In the genomic region with DNA sequence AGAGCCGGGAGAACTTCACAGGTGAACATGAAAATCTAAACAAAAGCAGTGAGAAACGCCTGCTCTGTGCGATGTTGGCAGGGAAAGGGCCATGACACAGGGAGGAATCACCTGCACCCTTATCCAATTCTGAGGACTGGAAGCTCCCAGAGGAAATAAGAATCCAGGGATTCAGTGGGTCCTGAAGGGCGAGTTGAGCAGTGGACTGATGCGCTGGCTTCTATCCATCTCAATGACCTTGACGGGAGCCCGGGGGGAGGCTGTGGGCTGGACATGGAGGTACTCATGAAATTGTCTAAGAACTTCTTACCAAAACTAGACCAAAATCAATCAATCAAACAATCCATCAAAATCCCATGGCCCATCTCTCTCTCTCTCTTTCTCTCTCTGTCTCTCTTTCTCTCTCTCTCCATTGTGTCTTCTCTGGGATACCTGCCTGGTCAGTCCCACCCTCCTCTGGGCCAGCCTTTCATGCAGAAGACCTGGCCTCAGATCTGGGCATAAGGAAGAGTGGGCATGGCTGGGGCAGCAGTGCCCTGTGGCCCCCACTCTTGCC, we compare ENCODE assay signal across 21 cellular contexts. TPM values are rescaled to one million over a fixed set of nuclear protein-coding genes. Genes with fewer than 3 reads are reported as not detected.
DNase-seq lines count a peak whose midpoint lies in the region; ATAC-seq and TF ChIP-seq lines count a peak whose summit lies in the region.
"Had no signal": no experiment of that assay in that cellular context is flagged by ENCODE, and none has a peak within 500 bp of the region (broad histone marks: within the 10 kb centered on the region; RNA-seq: fewer than 3 reads in every experiment).

No MANE protein-coding gene starts in this region.

- H3K9ac ChIP-seq in trophoblast cell (ENCODE audit: low read length), result no peak overlapping the region

- peaks cover 6% of the 10 kb centered on the region for H3K79me1 ChIP-seq in trophoblast cell (ENCODE audit: low read length)

- H4K12ac ChIP-seq in trophoblast cell (ENCODE audit: low read depth, low read length), result no peak overlapping the region

- no peak overlapping the region for H3K23ac ChIP-seq in trophoblast cell (ENCODE audit: low read length)

- no peaks in the 10 kb centered on the region for H3K79me2 ChIP-seq in trophoblast cell (ENCODE audit: control insufficient read depth, insufficient read depth, low read length, poor library complexity)

- TF ChIP-seq EP300 in transverse colon (IDR thresholded peaks at IDR 0.05; ENCODE audit: low read depth), result no peak

- H2AK5ac ChIP-seq in trophoblast cell (ENCODE audit: low read length), result peak overlapping the region; percentile 22

- TF ChIP-seq CTCF in coronary artery (IDR thresholded peaks at IDR 0.05), result no peak
- no peak for TF ChIP-seq CTCF in transverse colon (IDR thresholded peaks at IDR 0.05)

- H3K4me2 ChIP-seq in trophoblast cell (ENCODE audit: low read length), result peak overlapping the region; percentile 49

- H3K14ac ChIP-seq in trophoblast cell (ENCODE audit: low read length), result no peak overlapping the region

- peak; percentile 54 for DNase-seq in coronary artery (ENCODE audit: low spot score)
- peak; percentile 36 for DNase-seq in islet precursor cell
- no peak for DNase-seq in trophoblast cell
- no peak for DNase-seq in transverse colon
- DNase-seq in SIG-M5 (lab: John Stamatoyannopoulos, UW), result no peak
- DNase-seq in epidermal melanocyte (ENCODE audit: insufficient read length, low spot score), result no peak
- DNase-seq: BE2C; Caco-2; CD4-positive, CD25-positive, alpha-beta regulatory T cell; DMS153; GDM1; HFFc6; KG1; NCI-H1105 treated with DMSO at 0.1 percent for 48 hours; NCI-H1694; NCI-H2081 treated with DMSO at 0.1 percent for 48 hours; NCI-H446 treated with DMSO at 0.1 percent for 48 hours; Right ventricle myocardium superior had no signal

- H2BK12ac ChIP-seq in trophoblast cell (ENCODE audit: low read length), result peak overlapping the region; percentile 72

- H3K36me3 ChIP-seq in trophoblast cell (ENCODE audit: control insufficient read depth in 1 of 2, insufficient read depth in 2 of 2, low read length in 2 of 2) (no peaks in the 10 kb centered on the region), transverse colon (no peaks in the 10 kb centered on the region)
- H3K36me3 ChIP-seq: BE2C, Peyer's patch had no signal

- no peak overlapping the region for H4K8ac ChIP-seq in trophoblast cell (ENCODE audit: low read depth, low read length)

- no peak overlapping the region for H2AFZ ChIP-seq in trophoblast cell (ENCODE audit: insufficient read depth, low read length, poor library complexity)

- H3K4me3 ChIP-seq in coronary artery (no peak overlapping the region), trophoblast cell (ENCODE audit: low read depth, low read length) (no peak overlapping the region), transverse colon (no peak overlapping the region)
- H3K4me3 ChIP-seq: Peyer's patch had no signal

- H3K9me3 ChIP-seq in trophoblast cell (ENCODE audit: insufficient read depth, low read depth, low read length), result peaks cover 2% of the 10 kb centered on the region
- no peaks in the 10 kb centered on the region for H3K9me3 ChIP-seq in transverse colon
- H3K9me3 ChIP-seq: BE2C, Caco-2, Peyer's patch had no signal

- H3K27ac ChIP-seq in coronary artery (peak overlapping the region; percentile 82 to 86), trophoblast cell (ENCODE audit: low read depth, low read length) (no peak overlapping the region), transverse colon (peak overlapping the region; percentile 11 to 53 (median 30))

- no peak overlapping the region for H3K4ac ChIP-seq in trophoblast cell (ENCODE audit: low read depth, low read length)

- H2BK120ac ChIP-seq in trophoblast cell (ENCODE audit: insufficient read depth, low read length, poor library complexity), result peak overlapping the region; percentile 65

- H3K27me3 ChIP-seq in trophoblast cell (ENCODE audit: insufficient read depth, low read length), result no peaks in the 10 kb centered on the region
- no peaks in the 10 kb centered on the region for H3K27me3 ChIP-seq in transverse colon
- H3K27me3 ChIP-seq: BE2C, Peyer's patch had no signal

- WGBS in trophoblast cell (ENCODE audit: extremely low coverage, insufficient coverage, insufficient read length), result no CpG with 5 or more reads among the region's 7 CpGs
- 61 to 82% methylated on average over 3 to 7 of the region's 7 CpGs for WGBS in transverse colon (ENCODE audit: low coverage in 1 of 2), 2 donors

- in situ Hi-C loops in transverse colon (cut with MboI; ENCODE audit: low pct_ligation_motif_present in 1 of 4, low pct_unique_long_range_greater_than_20kb in 1 of 4, low sequenced_read_pairs in 3 of 4), result no loop called here

- no peak overlapping the region for H2BK5ac ChIP-seq in trophoblast cell (ENCODE audit: low read depth, low read length, poor library complexity)

- TF ChIP-seq POLR2A in transverse colon (IDR thresholded peaks at IDR 0.05), result no peak

- peak overlapping the region; percentile 26 for H4K91ac ChIP-seq in trophoblast cell (ENCODE audit: low read depth, low read length)

- intact Hi-C loops in transverse colon (cut with DNase I; ENCODE audit: low total_unique reads), result no loop called here

- peaks cover 17 to 19% of the 10 kb centered on the region in 2 experiments for H3K4me1 ChIP-seq in trophoblast cell (ENCODE audit: control insufficient read depth in 1 of 2, insufficient read depth in 2 of 2, low read length in 2 of 2)
- H3K4me1 ChIP-seq in transverse colon, result peaks cover 0 to 13% (median 4%) of the 10 kb centered on the region in 4 donors
- H3K4me1 ChIP-seq: BE2C, Caco-2 had no signal

- H3K18ac ChIP-seq in trophoblast cell (ENCODE audit: low read length), result no peak overlapping the region

- ATAC-seq in GM19035 (IDR thresholded peaks at IDR 0.05; ENCODE audit: unreplicated experiment), result no peak

RNA-seq across cellular contexts. Expression of a gene that starts 7.2 kb away (rescaled TPM):
- 0.22 and 0.24 TPM in 2 replicates for polyA plus RNA-seq in trophoblast cell (2013)
- 10 to 100 TPM in 3 of 4 donors, 1 to 10 TPM in 1; 7.8 to 19.1 (median 13.0) TPM for total RNA-seq in transverse colon
- total RNA-seq: Caco-2; CD4-positive, CD25-positive, alpha-beta regulatory T cell; H4; HFFc6 had no signal
- polyA plus RNA-seq: CD4-positive, CD25-positive, alpha-beta regulatory T cell had no signal

Comparison
In these comparisons a context has a peak if more than half of its experiments do, and no peak if none do; other contexts are left out.
1. DNase-seq: peak in coronary artery (single experiment) and islet precursor cell (single experiment); none in trophoblast cell (0 of 2), transverse colon (single experiment), SIG-M5 (single experiment) and epidermal melanocyte (single experiment).